Comparison of ENCODE assay signal across 17 cellular contexts in the genomic region with DNA sequence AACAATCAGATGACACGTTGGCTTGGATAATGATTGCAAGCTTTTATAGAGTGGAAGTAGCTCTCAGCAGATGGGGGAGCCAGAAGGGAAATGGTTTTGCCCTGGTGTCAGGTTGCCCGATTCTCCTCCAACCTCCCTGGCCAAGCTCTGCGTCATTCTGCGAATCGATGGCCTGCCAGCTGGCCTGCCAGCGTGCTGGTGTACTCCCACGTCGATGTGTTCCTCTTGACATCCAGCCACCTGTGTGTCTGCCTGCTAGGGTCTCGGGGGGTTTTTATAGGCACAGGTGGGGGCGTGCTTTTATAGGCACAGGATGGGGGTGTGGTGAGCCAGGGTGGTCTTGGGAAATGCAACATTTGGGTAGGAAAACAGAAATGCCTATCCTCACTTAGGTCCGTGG. TPM values are rescaled to one million over a fixed set of nuclear protein-coding genes. Genes with fewer than 3 reads are reported as not detected.
DNase-seq lines count a peak whose midpoint lies in the region; ATAC-seq lines count a peak whose summit lies in the region.
"Had no signal": no experiment of that assay in that cellular context is flagged by ENCODE, and none has a peak within 500 bp of the region (broad histone marks: within the 10 kb centered on the region; RNA-seq: fewer than 3 reads in every experiment).

No MANE protein-coding gene starts in this region.

- H3K27me3 ChIP-seq in HUES48 (ENCODE audit: control insufficient read depth, insufficient read depth, low read length) (no peaks in the 10 kb centered on the region), trophoblast cell (ENCODE audit: insufficient read depth, low read length) (no peaks in the 10 kb centered on the region)
- H3K27me3 ChIP-seq: neutrophil, right lobe of liver had no signal

- H3K27ac ChIP-seq in HUES48 (ENCODE audit: low read depth, low read length) (peak overlapping the region; percentile 15), trophoblast cell (ENCODE audit: low read depth, low read length) (no peak overlapping the region)
- H3K27ac ChIP-seq: neutrophil, right lobe of liver had no signal

- no peak overlapping the region for H3K27ac Mint-ChIP-seq in stimulated activated memory B cell treated with anti-CD40 and anti-IgM and Interleukin-4, amounts not matched to agents 10 μg/mL and 1 μg/mL and 100 μg/mL, for 72 hours
- H3K27ac Mint-ChIP-seq: effector memory CD8-positive, alpha-beta T cell had no signal

- H3K18ac ChIP-seq in trophoblast cell (ENCODE audit: low read length): peak overlapping the region; percentile 37

- no peaks in the 10 kb centered on the region for H3K4me1 Mint-ChIP-seq in stimulated activated memory B cell treated with anti-CD40 and anti-IgM and Interleukin-4, amounts not matched to agents 10 μg/mL and 1 μg/mL and 100 μg/mL, for 72 hours

- H2BK12ac ChIP-seq in trophoblast cell (ENCODE audit: low read length): no peak overlapping the region

- H3K79me1 ChIP-seq in trophoblast cell (ENCODE audit: low read length): peaks cover 4% of the 10 kb centered on the region

- H3K4me1 ChIP-seq in HUES48 (ENCODE audit: control insufficient read depth, insufficient read depth, low read length): peaks cover 39% of the 10 kb centered on the region
- peaks cover 0 to 8% of the 10 kb centered on the region in 2 experiments for H3K4me1 ChIP-seq in trophoblast cell (ENCODE audit: control insufficient read depth in 1 of 2, insufficient read depth in 2 of 2, low read length in 2 of 2)

- no peak overlapping the region for H3K4me2 ChIP-seq in trophoblast cell (ENCODE audit: low read length)

- H3K4me3 ChIP-seq in HUES48 (ENCODE audit: low read depth, low read length) (peak overlapping the region; percentile 38; the same call in 1 of the 2 replicates), trophoblast cell (ENCODE audit: low read depth, low read length) (no peak overlapping the region)
- H3K4me3 ChIP-seq: mucosa of descending colon, right lobe of liver had no signal

- H3K79me2 ChIP-seq in trophoblast cell (ENCODE audit: control insufficient read depth, insufficient read depth, low read length, poor library complexity): peaks cover 11% of the 10 kb centered on the region

- no peak overlapping the region for H4K8ac ChIP-seq in trophoblast cell (ENCODE audit: low read depth, low read length)

- no peak overlapping the region for H2AFZ ChIP-seq in trophoblast cell (ENCODE audit: insufficient read depth, low read length, poor library complexity)

- H3K9me3 ChIP-seq in HUES48 (ENCODE audit: control insufficient read depth, insufficient read depth, low read length) (no peaks in the 10 kb centered on the region), trophoblast cell (ENCODE audit: insufficient read depth, low read depth, low read length) (no peaks in the 10 kb centered on the region)
- H3K9me3 ChIP-seq: mucosa of descending colon, neutrophil, right lobe of liver had no signal

- H3K9ac ChIP-seq in HUES48 (ENCODE audit: low read depth, low read length) (no peak overlapping the region), trophoblast cell (ENCODE audit: low read length) (no peak overlapping the region)

- H2BK5ac ChIP-seq in trophoblast cell (ENCODE audit: low read depth, low read length, poor library complexity): no peak overlapping the region

- no peak overlapping the region for H2BK120ac ChIP-seq in trophoblast cell (ENCODE audit: insufficient read depth, low read length, poor library complexity)

- ATAC-seq in stimulated activated memory B cell treated with anti-CD40 and anti-IgM and Interleukin-4, amounts not matched to agents 10 μg/mL and 1 μg/mL and 100 μg/mL, for 72 hours: no peak
- no peak for ATAC-seq in HG02973 (IDR thresholded peaks at IDR 0.05; ENCODE audit: unreplicated experiment)
- no peak for ATAC-seq in HG02623 (IDR thresholded peaks at IDR 0.05; ENCODE audit: unreplicated experiment)
- ATAC-seq: effector memory CD8-positive, alpha-beta T cell; left lobe of liver; mucosa of descending colon had no signal

- no peaks in the 10 kb centered on the region for H3K36me3 ChIP-seq in HUES48 (ENCODE audit: control insufficient read depth, insufficient read depth, low read length)
- H3K36me3 ChIP-seq in trophoblast cell (ENCODE audit: control insufficient read depth in 1 of 2, insufficient read depth in 2 of 2, low read length in 2 of 2): no peaks in the 10 kb centered on the region
- H3K36me3 ChIP-seq: neutrophil, right lobe of liver had no signal

- H3K4ac ChIP-seq in trophoblast cell (ENCODE audit: low read depth, low read length): peak overlapping the region; percentile 53

- no peak overlapping the region for H2AK5ac ChIP-seq in trophoblast cell (ENCODE audit: low read length)

- no CpG with 5 or more reads among the region's 11 CpGs for WGBS in trophoblast cell (ENCODE audit: extremely low coverage, insufficient coverage, insufficient read length)

- H3K14ac ChIP-seq in trophoblast cell (ENCODE audit: low read length): no peak overlapping the region

- peak; percentile 35 for DNase-seq in NCI-H2196 treated with DMSO at 0.1 percent for 48 hours (lab: John Stamatoyannopoulos, UW; ENCODE audit: unreplicated experiment)
- DNase-seq in cerebellum (ENCODE audit: low spot score): peak; percentile 76
- no peak for DNase-seq in trophoblast cell
- DNase-seq in kidney glomerular epithelial cell (lab: John Stamatoyannopoulos, UW): no peak
- DNase-seq: activated CD4-positive, alpha-beta T cell treated with anti-CD3 and anti-CD28 coated beads for 1 hour; activated effector memory CD4-positive, alpha-beta T cell treated with Interleukin-2 at 50 U/mL for 16 hours; effector memory CD8-positive, alpha-beta T cell; IMR-90; mucosa of descending colon; right lobe of liver had no signal

- H4K12ac ChIP-seq in trophoblast cell (ENCODE audit: low read depth, low read length): no peak overlapping the region

- H4K91ac ChIP-seq in trophoblast cell (ENCODE audit: low read depth, low read length): no peak overlapping the region

- H3K36me3 Mint-ChIP-seq in stimulated activated memory B cell treated with anti-CD40 and anti-IgM and Interleukin-4, amounts not matched to agents 10 μg/mL and 1 μg/mL and 100 μg/mL, for 72 hours: peaks cover 22% of the 10 kb centered on the region

- no peak overlapping the region for H3K4me3 Mint-ChIP-seq in stimulated activated memory B cell treated with anti-CD40 and anti-IgM and Interleukin-4, amounts not matched to agents 10 μg/mL and 1 μg/mL and 100 μg/mL, for 72 hours
- H3K4me3 Mint-ChIP-seq: effector memory CD8-positive, alpha-beta T cell had no signal

- peaks cover 16% of the 10 kb centered on the region for H3K9me3 Mint-ChIP-seq in stimulated activated memory B cell treated with anti-CD40 and anti-IgM and Interleukin-4, amounts not matched to agents 10 μg/mL and 1 μg/mL and 100 μg/mL, for 72 hours

- no peak overlapping the region for H3K23ac ChIP-seq in trophoblast cell (ENCODE audit: low read length)

- no peaks in the 10 kb centered on the region for H3K27me3 Mint-ChIP-seq in stimulated activated memory B cell treated with anti-CD40 and anti-IgM and Interleukin-4, amounts not matched to agents 10 μg/mL and 1 μg/mL and 100 μg/mL, for 72 hours
- H3K27me3 Mint-ChIP-seq: effector memory CD8-positive, alpha-beta T cell had no signal

RNA-seq across cellular contexts. Expression of gene NET1, which starts 4.6 kb away (rescaled TPM):
- 34.7 TPM for total RNA-seq in cerebellum
- polyA plus RNA-seq in trophoblast cell (2013): 234 and 252 TPM in 2 replicates

RNA-seq across cellular contexts. Expression of gene TUBAL3, which starts 12.4 kb away (rescaled TPM):
- total RNA-seq in cerebellum: 0.27 TPM
- 0.67 and 0.74 TPM in 2 replicates for polyA plus RNA-seq in trophoblast cell (2013)
- total RNA-seq: IMR-90, left lobe of liver, OCI-LY7, right lobe of liver had no signal
- polyA plus RNA-seq: IMR-90 had no signal

RNA-seq across cellular contexts. Expression of gene UCN3, which starts 52.2 kb away (rescaled TPM):
- total RNA-seq in cerebellum: 0.27 TPM
- not detected in 2 replicates for polyA plus RNA-seq in trophoblast cell (2013)
- total RNA-seq: IMR-90, left lobe of liver, OCI-LY7, right lobe of liver had no signal
- polyA plus RNA-seq: IMR-90 had no signal

Comparison
In these comparisons a context has a peak if more than half of its experiments do, and no peak if none do; other contexts are left out.
1. DNase-seq: peak in NCI-H2196 treated with DMSO at 0.1 percent for 48 hours (single experiment) and cerebellum (single experiment); none in trophoblast cell (0 of 2) and kidney glomerular epithelial cell (single experiment).